In genomic region chr5:83417884-83418283, GRCh38 we compare ENCODE assay signal across 18 cellular contexts. TPM values are rescaled to one million over a fixed set of nuclear protein-coding genes. Genes with fewer than 3 reads are reported as not detected.
"Had no signal": no experiment of that assay in that cellular context is flagged by ENCODE, and none has a peak within 500 bp of the region (broad histone marks: within the 10 kb centered on the region; RNA-seq: fewer than 3 reads in every experiment).

No MANE protein-coding gene starts in this region.

- H3K4me3 ChIP-seq: MG63 had no signal

- ATAC-seq: Panc1, T-cell had no signal

- H3K4me3 Mint-ChIP-seq: T-cell had no signal

- DNase-seq: KBM-7, MG63, NCI-H1092, NCI-H1105 treated with DMSO at 0.1 percent for 48 hours, NCI-H1417 treated with DMSO at 0.1 percent for 48 hours, NCI-H146, NCI-H1694 treated with DMSO at 0.1 percent for 48 hours, NCI-H1930, NCI-H2107, NCI-H226, NCI-H446, SHP77, SK-N-SH, SW 1271, T-cell had no signal

- H3K27ac ChIP-seq: RWPE1 had no signal

- H3K4me1 Mint-ChIP-seq: T-cell had no signal

- H3K4me2 ChIP-seq: SK-N-SH had no signal

- H3K27me3 ChIP-seq: MG63 had no signal

- H3K36me3 ChIP-seq: MG63 had no signal

- H3K9me2 ChIP-seq: SK-N-SH had no signal

- H3K27ac Mint-ChIP-seq: T-cell had no signal

- H3K36me3 Mint-ChIP-seq: T-cell had no signal

RNA-seq across cellular contexts. Expression of gene VCAN, which starts 53.7 kb away (rescaled TPM):
- total RNA-seq: HT-29 had no signal
